14 cellular contexts compared by ENCODE assay signal in genomic region chr11:66419825-66420224, GRCh38. TPM values are rescaled to one million over a fixed set of nuclear protein-coding genes. Genes with fewer than 3 reads are reported as not detected.
A peak's percentile ranks its signal among the peaks of the same experiment; 100 is the strongest.
DNase-seq lines count a peak whose midpoint lies in the region; ATAC-seq and TF ChIP-seq lines count a peak whose summit lies in the region.
"Had no signal": no experiment of that assay in that cellular context is flagged by ENCODE, and none has a peak within 500 bp of the region (broad histone marks: within the 10 kb centered on the region; RNA-seq: fewer than 3 reads in every experiment).

No MANE protein-coding gene starts in this region.

- in situ Hi-C loops in GM13976 (cut with MboI; ENCODE audit: low sequenced_read_pairs, unreplicated experiment) = no loop called here

- ATAC-seq in HG03175 (IDR thresholded peaks at IDR 0.05; ENCODE audit: unreplicated experiment) = no peak
- ATAC-seq in esophagus mucosa = no peak
- no peak for ATAC-seq in HG03571 (IDR thresholded peaks at IDR 0.05; ENCODE audit: unreplicated experiment)

- DNase-seq in COR-L47 (lab: John Stamatoyannopoulos, UW) (peak; percentile 24), GM13976 (ENCODE audit: low spot score) (peak; percentile 27), NCI-H748 (lab: John Stamatoyannopoulos, UW; ENCODE audit: unreplicated experiment) (peak; percentile 70)
- DNase-seq: SJCRH30 had no signal

- H3K4me3 ChIP-seq in iPS-11a (ENCODE audit: low read depth, low read length) = peak overlapping the region; percentile 40
- H3K4me3 ChIP-seq: esophagus muscularis mucosa, HAP-1, hepatocyte, lung, SJCRH30 had no signal

- TF ChIP-seq CTCF in GM13976 (IDR thresholded peaks at IDR 0.05; ENCODE audit: borderline replicate concordance, control extremely low read depth, extremely low read depth, insufficient read depth, missing control alignments) = no peak

RNA-seq across cellular contexts. Expression of gene NPAS4, which starts 1.0 kb away (rescaled TPM):
- total RNA-seq in esophagus mucosa = not detected
- total RNA-seq: hepatocyte, HT1080, SJCRH30, subcutaneous adipose tissue had no signal

RNA-seq across cellular contexts. Expression of gene MRPL11, which starts 18.8 kb away (rescaled TPM):
- 66.4 TPM for total RNA-seq in esophagus mucosa

RNA-seq across cellular contexts. Expression of gene PELI3, which starts 46.9 kb away (rescaled TPM):
- total RNA-seq in esophagus mucosa = 3.7 TPM

RNA-seq across cellular contexts. Expression of gene SLC29A2, which starts 48.3 kb away (rescaled TPM):
- 3.6 TPM for total RNA-seq in esophagus mucosa
